ENCODE assay signal across 26 cellular contexts in genomic region chr3:64743844-64744243, GRCh38.
"Had no signal": no experiment of that assay in that cellular context is flagged by ENCODE, and none has a peak within 500 bp of the region (broad histone marks: within the 10 kb centered on the region; RNA-seq: fewer than 3 reads in every experiment).

No MANE protein-coding gene starts in this region.

- H3K27ac ChIP-seq: stomach, suprapubic skin, testis, thyroid gland, tibial artery, tibial nerve, upper lobe of left lung, upper lobe of right lung, vagina had no signal

- H3K27me3 ChIP-seq: stomach, suprapubic skin, testis, thyroid gland, tibial artery, tibial nerve, transverse colon, upper lobe of left lung, upper lobe of right lung, uterus, vagina had no signal

- H3K9me3 ChIP-seq: stomach, suprapubic skin, testis, thoracic aorta, thyroid gland, tibial artery, tibial nerve, transverse colon, upper lobe of left lung, upper lobe of right lung, uterus, vagina had no signal

- DNase-seq: stimulated activated CD4-positive, alpha-beta T cell treated with anti-CD3 and anti-CD28 coated beads, Interleukin-2, amount 100 ng/mL, for 48 hours; stimulated activated CD4-positive, alpha-beta T cell treated with anti-CD3 and anti-CD28 coated beads, Interleukin-4, amount 100 ng/mL, for 1 hour; stimulated activated CD4-positive, alpha-beta T cell treated with anti-CD3 and anti-CD28 coated beads, Interleukin-4, amount 100 ng/mL, for 24 hours; stimulated activated CD4-positive, alpha-beta T cell treated with anti-CD3 and anti-CD28 coated beads, Interleukin-4, amount 100 ng/mL, for 4 hours; stimulated activated CD8-positive, alpha-beta memory T cell treated with anti-CD3 and anti-CD28 coated beads, Interleukin-4, amount 100 ng/mL, for 48 hours; stimulated activated naive B cell treated with anti-CD40 and anti-IgM and Interleukin-4, amounts not matched to agents 10 μg/mL and 1 μg/mL and 100 μg/mL, for 72 hours; stimulated activated naive CD4-positive, alpha-beta T cell; stimulated activated naive CD4-positive, alpha-beta T cell treated with Interleukin-2 at 50 U/mL for 16 hours; stimulated activated naive CD8-positive, alpha-beta T cell treated with anti-CD3 and anti-CD28 coated beads, Interleukin-15, amount 100 ng/mL, for 72 hours; stimulated activated naive CD8-positive, alpha-beta T cell treated with anti-CD3 and anti-CD28 coated beads, Interleukin-15, Interleukin-2, amounts not matched to agents 100 U/mL and 50 U/mL, for 24 hours; stomach; substantia nigra; testis; thyroid gland; tibial artery; transverse colon; trophoblast cell; upper lobe of left lung; upper lobe of right lung; uterus had no signal

- H3K36me3 ChIP-seq: stomach, suprapubic skin, thoracic aorta, thyroid gland, tibial artery, tibial nerve, transverse colon, upper lobe of left lung, upper lobe of right lung, uterus, vagina had no signal

- H3K4me3 ChIP-seq: stomach, suprapubic skin, testis, thoracic aorta, thyroid gland, tibial artery, tibial nerve, transverse colon, upper lobe of left lung, upper lobe of right lung, uterus, vagina had no signal

- H3K4me1 ChIP-seq: testis, upper lobe of right lung had no signal

- ATAC-seq: stimulated activated effector memory CD8-positive, alpha-beta T cell treated with anti-CD3 and anti-CD28 coated beads, Interleukin-12 subunit alpha, Interleukin-12 subunit beta, amount 100 ng/mL, for 72 hours; stimulated activated memory B cell treated with anti-CD40 and anti-IgM and Interleukin-4, amounts not matched to agents 10 μg/mL and 1 μg/mL and 100 μg/mL, for 72 hours; stimulated activated naive B cell treated with anti-CD40 and anti-IgM and Interleukin-4, amounts not matched to agents 10 μg/mL and 1 μg/mL and 100 μg/mL, for 72 hours; stimulated activated naive CD8-positive, alpha-beta T cell treated with anti-CD3 and anti-CD28 coated beads, Interleukin-15, amount 100 ng/mL, for 72 hours; stimulated activated naive CD8-positive, alpha-beta T cell treated with anti-CD3 and anti-CD28 coated beads, Interleukin-15, Interleukin-2, amounts not matched to agents 100 U/mL and 50 U/mL, for 24 hours; upper lobe of right lung had no signal
